ENCODE assay signal across 14 cellular contexts in genomic region chr15:101123222-101123910, GRCh38.
DNase-seq lines count a peak whose midpoint lies in the region; ATAC-seq, FAIRE-seq and TF ChIP-seq lines count a peak whose summit lies in the region.
"Had no signal": no experiment of that assay in that cellular context is flagged by ENCODE, and none has a peak within 500 bp of the region (broad histone marks: within the 10 kb centered on the region; RNA-seq: fewer than 3 reads in every experiment).

No MANE protein-coding gene starts in this region.

- intact Hi-C loops in K562 (cut with micrococcal nuclease) = no loop called here
- intact Hi-C loops in natural killer cell (cut with micrococcal nuclease) = no loop called here

- POLR2A ChIA-PET in K562 (lab: Yijun Ruan, JAX) = interaction anchor here (0.7 kb wide), 1 partner anchor 22 kb away, joined by 3 read pairs; no protein-coding TSS in a partner anchor

- in situ Hi-C loops in K562 (cut with MboI) = no loop called here

- no peaks in the 10 kb centered on the region; the same call in 1 of the 2 replicates for H4K20me1 ChIP-seq in K562 (replicated peaks; ENCODE audit: control insufficient read depth, insufficient read depth, low read length)

- no peaks in the 10 kb centered on the region for H3K79me2 ChIP-seq in K562 (ENCODE audit: control insufficient read depth, insufficient read depth, low read length)

- no peak overlapping the region for H3K27ac ChIP-seq in K562 (ENCODE audit: extremely low read depth, low read depth, low read length)

- CTCF ChIA-PET in K562 (lab: Yijun Ruan, JAX; ENCODE audit: low intra/inter-chr PET ratio) = no interaction called here

- 42% methylated on average over 6 of the region's 6 CpGs for WGBS in K562 (ENCODE audit: insufficient coverage, low coverage, missing lambda C conversion rate)

- TF ChIP-seq POLR2A in K562 (conservative IDR thresholded peaks at IDR 0.05) = no peak

- peaks cover 2% of the 10 kb centered on the region; the same call in 1 of the 2 replicates for H3K9me3 ChIP-seq in K562 (replicated peaks; ENCODE audit: control insufficient read depth, insufficient read depth, low read depth, low read length)

- H3K27me3 Mint-ChIP-seq in natural killer cell (ENCODE audit: low read depth in 2 of 2) = no peaks in the 10 kb centered on the region

- H2AFZ ChIP-seq in K562 (ENCODE audit: low read depth, low read length) = no peak overlapping the region

- H3K4me2 ChIP-seq in K562 (ENCODE audit: insufficient read depth, low read length) = no peak overlapping the region

- H3K9me3 Mint-ChIP-seq in natural killer cell = no peaks in the 10 kb centered on the region

- DNase-seq in CD1c-positive myeloid dendritic cell (ENCODE audit: extremely low spot score) = peak; percentile 48
- DNase-seq in M059J (ENCODE audit: low read depth) = peak; percentile 49
- DNase-seq in K562 (ENCODE audit: extremely low read depth in 1 of 4, low spot score in 3 of 4) = no peak
- DNase-seq in natural killer cell = no peak
- DNase-seq in NCI-H1092 treated with DMSO at 0.1 percent for 48 hours (lab: John Stamatoyannopoulos, UW) = no peak
- no peak for DNase-seq in stimulated activated CD4-positive, alpha-beta T cell treated with anti-CD3 and anti-CD28 coated beads, Interleukin-15, amount 100 ng/mL, for 24 hours
- no peak for DNase-seq in DMS 273 (lab: John Stamatoyannopoulos, UW; ENCODE audit: unreplicated experiment)
- DNase-seq: amygdala; H7; NCI-H187; NCI-H82; stimulated activated CD4-positive, alpha-beta T cell treated with anti-CD3 and anti-CD28 coated beads, Interleukin-4, amount 100 ng/mL, for 4 hours had no signal

- no peak overlapping the region for H3K4me3 ChIP-seq in K562

- TF ChIP-seq CTCF in K562 (IDR thresholded peaks at IDR 0.05 in 2 of 3, conservative IDR thresholded peaks at IDR 0.05 in 1 of 3; ENCODE audit: insufficient read depth in 2 of 3, low read depth in 1 of 3, low read length in 3 of 3) = no peak
- TF ChIP-seq CTCF in natural killer cell (IDR thresholded peaks at IDR 0.05) = no peak

- peaks cover 5 to 17% of the 10 kb centered on the region in 2 experiments; a peak in 4 of 5 replicates for H3K4me1 ChIP-seq in K562 (replicated peaks in 1 of 2; ENCODE audit: control insufficient read depth in 2 of 2, insufficient read depth in 2 of 2, low read length in 2 of 2)

- TF ChIP-seq RAD21 in K562 (CRISPR knock-in tag; conservative IDR thresholded peaks at IDR 0.05 in 1 of 2, IDR thresholded peaks at IDR 0.05 in 1 of 2) = no peak

- H3K4me1 Mint-ChIP-seq in natural killer cell = peaks cover 66 to 67% of the 10 kb centered on the region in 2 donors

- H3K36me3 ChIP-seq in K562 (ENCODE audit: control insufficient read depth, insufficient read depth, low read length) = no peaks in the 10 kb centered on the region

- FAIRE-seq in K562 (lab: Jason Lieb, UNC) = no peak
- FAIRE-seq: GM12891 had no signal

- ATAC-seq in K562 (no peak), natural killer cell (no peak), HG02571 (IDR thresholded peaks at IDR 0.05; ENCODE audit: unreplicated experiment) (no peak)

- no peaks in the 10 kb centered on the region for H3K36me3 Mint-ChIP-seq in natural killer cell

- H3K9me1 ChIP-seq in K562 (ENCODE audit: control insufficient read depth, insufficient read depth, low read length) = no peaks in the 10 kb centered on the region

- no peak overlapping the region for H3K9ac ChIP-seq in K562 (ENCODE audit: insufficient read depth in 1 of 2, low read depth in 2 of 2, low read length in 2 of 2)

- BruUV-seq in K562 (replicated peaks; lab: Mats Ljungman, UMichigan) = no TSS peak

- H3K27me3 ChIP-seq in K562 (ENCODE audit: control insufficient read depth in 2 of 2, insufficient read depth in 2 of 2, low read length in 2 of 2) = peaks cover 0 to 4% of the 10 kb centered on the region in 2 experiments; a peak in 1 of 5 replicates

- peak overlapping the region; percentile 5 to 70 for H3K27ac Mint-ChIP-seq in natural killer cell

- H3K4me3 Mint-ChIP-seq in natural killer cell = no peak overlapping the region

- TF ChIP-seq EP300 in K562 (IDR thresholded peaks at IDR 0.05; ENCODE audit: low read length) = no peak

TF ChIP-seq in K562, 482 proteins besides CTCF, POLR2A, EP300 and RAD21 (continues in another document):
- TF ChIP-seq SMARCE1 (IDR thresholded peaks at IDR 0.05) (no peak), FOSL1 (tag; conservative IDR thresholded peaks at IDR 0.05) (peak; percentile 42; the same call in 1 of the 2 replicates), MGA (IDR thresholded peaks at IDR 0.05) (no peak), POLR2G (IDR thresholded peaks at IDR 0.05; ENCODE audit: low read depth, low read length) (no peak), HDAC1 (IDR thresholded peaks at IDR 0.05) (no peak), BCOR (IDR thresholded peaks at IDR 0.05) (peak; percentile 75; the same call in 1 of the 2 replicates)

Comparison
In these comparisons a context has a peak if more than half of its experiments do, and no peak if none do; other contexts are left out.
1. DNase-seq: peak in CD1c-positive myeloid dendritic cell (single experiment) and M059J (single experiment); none in K562 (0 of 4), natural killer cell (single experiment), NCI-H1092 treated with DMSO at 0.1 percent for 48 hours (single experiment), stimulated activated CD4-positive, alpha-beta T cell treated with anti-CD3 and anti-CD28 coated beads, Interleukin-15, amount 100 ng/mL, for 24 hours (single experiment) and DMS 273 (single experiment).